1 cellular context compared by ENCODE assay signal in the genomic region with DNA sequence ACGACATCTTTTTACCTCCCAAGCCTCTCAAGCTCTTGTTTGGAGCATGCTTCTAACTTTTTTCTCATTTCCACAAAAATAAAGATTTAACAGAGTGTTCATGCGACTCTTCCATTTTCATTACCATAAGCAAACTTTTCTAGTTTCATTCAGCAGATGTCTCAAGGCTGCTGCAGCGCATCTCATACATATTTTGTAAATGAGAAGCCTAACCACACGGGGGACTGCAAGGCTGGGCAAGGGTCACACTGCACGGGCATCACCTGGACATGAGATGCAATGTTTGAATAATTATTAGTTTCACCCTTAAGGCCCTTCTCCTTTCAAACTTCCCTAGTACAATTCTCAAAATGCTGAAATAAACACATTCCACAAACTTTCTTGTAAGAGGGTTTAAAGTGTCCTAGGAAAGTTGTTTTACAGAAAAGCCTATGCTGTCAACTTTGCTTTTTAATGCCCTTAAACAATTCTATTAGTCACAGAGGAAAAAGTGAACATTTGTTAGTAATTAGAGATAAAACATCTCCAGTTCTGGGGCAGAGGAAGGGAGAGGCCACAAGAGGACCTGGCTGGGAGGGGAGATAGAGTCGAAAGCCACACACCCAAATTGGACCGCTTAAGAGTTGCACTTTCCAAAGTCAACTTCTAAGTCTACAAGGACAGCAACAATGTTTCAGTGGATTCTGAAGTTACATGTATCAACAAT.
TF ChIP-seq lines count a peak whose summit lies in the region.

No MANE protein-coding gene starts in this region.

TF ChIP-seq in HCT116, 20 proteins besides CTCF, POLR2A, EP300 and RAD21 (continued from another document):
- no peak for TF ChIP-seq FOSL1 (IDR thresholded peaks at IDR 0.05; ENCODE audit: low read depth)
- no peak for TF ChIP-seq ELF1 (IDR thresholded peaks at IDR 0.05; ENCODE audit: borderline replicate concordance, low read depth)
- no peak for TF ChIP-seq ZFX (IDR thresholded peaks at IDR 0.05)
- TF ChIP-seq CEBPB (IDR thresholded peaks at IDR 0.05; ENCODE audit: low read depth): no peak
- no peak for TF ChIP-seq SRF (IDR thresholded peaks at IDR 0.05; ENCODE audit: low read depth)
- TF ChIP-seq EZH2phosphoT487 (IDR thresholded peaks at IDR 0.05; ENCODE audit: borderline replicate concordance): no peak
- no peak for TF ChIP-seq JUND (IDR thresholded peaks at IDR 0.05)
- TF ChIP-seq, protein P1, sequence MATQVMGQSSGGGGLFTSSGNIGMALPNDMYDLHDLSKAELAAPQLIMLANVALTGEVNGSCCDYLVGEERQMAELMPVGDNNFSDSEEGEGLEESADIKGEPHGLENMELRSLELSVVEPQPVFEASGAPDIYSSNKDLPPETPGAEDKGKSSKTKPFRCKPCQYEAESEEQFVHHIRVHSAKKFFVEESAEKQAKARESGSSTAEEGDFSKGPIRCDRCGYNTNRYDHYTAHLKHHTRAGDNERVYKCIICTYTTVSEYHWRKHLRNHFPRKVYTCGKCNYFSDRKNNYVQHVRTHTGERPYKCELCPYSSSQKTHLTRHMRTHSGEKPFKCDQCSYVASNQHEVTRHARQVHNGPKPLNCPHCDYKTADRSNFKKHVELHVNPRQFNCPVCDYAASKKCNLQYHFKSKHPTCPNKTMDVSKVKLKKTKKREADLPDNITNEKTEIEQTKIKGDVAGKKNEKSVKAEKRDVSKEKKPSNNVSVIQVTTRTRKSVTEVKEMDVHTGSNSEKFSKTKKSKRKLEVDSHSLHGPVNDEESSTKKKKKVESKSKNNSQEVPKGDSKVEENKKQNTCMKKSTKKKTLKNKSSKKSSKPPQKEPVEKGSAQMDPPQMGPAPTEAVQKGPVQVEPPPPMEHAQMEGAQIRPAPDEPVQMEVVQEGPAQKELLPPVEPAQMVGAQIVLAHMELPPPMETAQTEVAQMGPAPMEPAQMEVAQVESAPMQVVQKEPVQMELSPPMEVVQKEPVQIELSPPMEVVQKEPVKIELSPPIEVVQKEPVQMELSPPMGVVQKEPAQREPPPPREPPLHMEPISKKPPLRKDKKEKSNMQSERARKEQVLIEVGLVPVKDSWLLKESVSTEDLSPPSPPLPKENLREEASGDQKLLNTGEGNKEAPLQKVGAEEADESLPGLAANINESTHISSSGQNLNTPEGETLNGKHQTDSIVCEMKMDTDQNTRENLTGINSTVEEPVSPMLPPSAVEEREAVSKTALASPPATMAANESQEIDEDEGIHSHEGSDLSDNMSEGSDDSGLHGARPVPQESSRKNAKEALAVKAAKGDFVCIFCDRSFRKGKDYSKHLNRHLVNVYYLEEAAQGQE (IDR thresholded peaks at IDR 0.05; ENCODE audit: low read depth): no peak
- TF ChIP-seq, protein P2, sequence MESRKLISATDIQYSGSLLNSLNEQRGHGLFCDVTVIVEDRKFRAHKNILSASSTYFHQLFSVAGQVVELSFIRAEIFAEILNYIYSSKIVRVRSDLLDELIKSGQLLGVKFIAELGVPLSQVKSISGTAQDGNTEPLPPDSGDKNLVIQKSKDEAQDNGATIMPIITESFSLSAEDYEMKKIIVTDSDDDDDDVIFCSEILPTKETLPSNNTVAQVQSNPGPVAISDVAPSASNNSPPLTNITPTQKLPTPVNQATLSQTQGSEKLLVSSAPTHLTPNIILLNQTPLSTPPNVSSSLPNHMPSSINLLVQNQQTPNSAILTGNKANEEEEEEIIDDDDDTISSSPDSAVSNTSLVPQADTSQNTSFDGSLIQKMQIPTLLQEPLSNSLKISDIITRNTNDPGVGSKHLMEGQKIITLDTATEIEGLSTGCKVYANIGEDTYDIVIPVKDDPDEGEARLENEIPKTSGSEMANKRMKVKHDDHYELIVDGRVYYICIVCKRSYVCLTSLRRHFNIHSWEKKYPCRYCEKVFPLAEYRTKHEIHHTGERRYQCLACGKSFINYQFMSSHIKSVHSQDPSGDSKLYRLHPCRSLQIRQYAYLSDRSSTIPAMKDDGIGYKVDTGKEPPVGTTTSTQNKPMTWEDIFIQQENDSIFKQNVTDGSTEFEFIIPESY (IDR thresholded peaks at IDR 0.05; ENCODE audit: extremely low read depth, insufficient replicate concordance, low read length): no peak
- TF ChIP-seq, protein P3, sequence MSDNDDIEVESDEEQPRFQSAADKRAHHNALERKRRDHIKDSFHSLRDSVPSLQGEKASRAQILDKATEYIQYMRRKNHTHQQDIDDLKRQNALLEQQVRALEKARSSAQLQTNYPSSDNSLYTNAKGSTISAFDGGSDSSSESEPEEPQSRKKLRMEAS (IDR thresholded peaks at IDR 0.05): no peak
TF ChIP-seq in HCT116: peak in this region for 0.
